Comparison of ENCODE assay signal across 22 cellular contexts in genomic region chr7:41972270-41972669, GRCh38.
"Had no signal": no experiment of that assay in that cellular context is flagged by ENCODE, and none has a peak within 500 bp of the region (broad histone marks: within the 10 kb centered on the region; RNA-seq: fewer than 3 reads in every experiment).

No MANE protein-coding gene starts in this region.

- H3K27ac ChIP-seq: coronary artery, dorsolateral prefrontal cortex, esophagus muscularis mucosa, foreskin keratinocyte, gastroesophageal sphincter, heart left ventricle, left lung, lower lobe of right lung had no signal

- FAIRE-seq: colon, endothelial cell of umbilical vein, frontal cortex, islet of Langerhans, keratinocyte had no signal

- H3K4me1 Mint-ChIP-seq: mesothelial cell of epicardium had no signal

- DNase-seq: dermis blood vessel endothelial cell; dorsolateral prefrontal cortex; effector CD4-positive, alpha-beta T cell; effector memory CD4-positive, alpha-beta T cell; foreskin keratinocyte; heart left ventricle; hippocampal formation; left cardiac atrium; left ventricle myocardium superior; lower lobe of right lung; mesenchymal stem cell; mucosa of descending colon had no signal

- H3K9me3 ChIP-seq: esophagus muscularis mucosa, gastroesophageal sphincter, heart left ventricle, left lung, lower lobe of right lung, mucosa of descending colon had no signal

- H3K4me3 ChIP-seq: coronary artery, dorsolateral prefrontal cortex, esophagus muscularis mucosa, gastroesophageal sphincter, heart left ventricle, left lung, lower lobe of right lung, mucosa of descending colon had no signal

- H3K36me3 ChIP-seq: left lung had no signal

- H3K9me3 Mint-ChIP-seq: mesothelial cell of epicardium had no signal

- H3K4me3 Mint-ChIP-seq: mesothelial cell of epicardium had no signal

- H3K27me3 ChIP-seq: esophagus muscularis mucosa, foreskin keratinocyte, gastroesophageal sphincter, heart left ventricle, left lung had no signal

- ATAC-seq: foreskin keratinocyte, gastroesophageal sphincter, heart left ventricle, left cardiac atrium, left lung, left ventricle myocardium superior, lower lobe of right lung, mucosa of descending colon had no signal

- H3K4me1 ChIP-seq: foreskin keratinocyte had no signal
